In genomic region chr5:141944086-141944485, GRCh38 we compare ENCODE assay signal across 32 cellular contexts. TPM values are rescaled to one million over a fixed set of nuclear protein-coding genes. Genes with fewer than 3 reads are reported as not detected.
"Had no signal": no experiment of that assay in that cellular context is flagged by ENCODE, and none has a peak within 500 bp of the region (broad histone marks: within the 10 kb centered on the region; RNA-seq: fewer than 3 reads in every experiment).

No MANE protein-coding gene starts in this region.

- H3K4me3 Mint-ChIP-seq: activated B cell treated with CpG ODN at 0.5 μM for 24 hours; activated CD4-positive, alpha-beta T cell treated with anti-CD3 and anti-CD28 coated beads, Interleukin-2, amount 10 ng/mL, durations not matched to agents 24 days and 14 days; activated CD8-positive, alpha-beta memory T cell treated with anti-CD3 and anti-CD28 coated beads, Interleukin-2, amount 10 ng/mL, durations not matched to agents 7 days and 5 days; activated naive CD4-positive, alpha-beta T cell treated with anti-CD3 and anti-CD28 coated beads, Interleukin-2, amount 50 U/mL, for 24 hours; activated T-cell treated with anti-CD3 and anti-CD28 coated beads, Interleukin-2, amount 50 U/mL, for 24 hours; activated T-helper 1 cell treated with anti-CD3 and anti-CD28 coated beads, Interleukin-12 subunit alpha, Interleukin-12 subunit beta, Interleukin-2, Interleukin-4 antibody, amounts not matched to agents 30 ng/mL and 10 ng/mL and 1 ng/mL, durations not matched to agents 14 hours and 24 hours and 36 hours; T-cell had no signal

- H3K27ac ChIP-seq: ascending aorta, body of pancreas, cardiac muscle cell, SK-N-MC had no signal

- H3K4me1 Mint-ChIP-seq: activated B cell treated with CpG ODN at 0.5 μM for 24 hours had no signal

- H3K27me3 Mint-ChIP-seq: activated B cell treated with CpG ODN at 0.5 μM for 24 hours; activated CD4-positive, alpha-beta T cell treated with anti-CD3 and anti-CD28 coated beads, Interleukin-2, amount 10 ng/mL, durations not matched to agents 24 days and 14 days; activated CD8-positive, alpha-beta memory T cell treated with anti-CD3 and anti-CD28 coated beads, Interleukin-2, amount 10 ng/mL, durations not matched to agents 7 days and 5 days; activated naive CD4-positive, alpha-beta T cell treated with anti-CD3 and anti-CD28 coated beads, Interleukin-2, amount 50 U/mL, for 24 hours; activated T-cell treated with anti-CD3 and anti-CD28 coated beads, Interleukin-2, amount 50 U/mL, for 24 hours; T-cell had no signal

- DNase-seq: activated B cell treated with CpG ODN at 0.5 μM for 24 hours; activated CD4-positive, alpha-beta T cell treated with anti-CD3 and anti-CD28 coated beads for 1 hour; activated CD4-positive, alpha-beta T cell treated with anti-CD3 and anti-CD28 coated beads, Interleukin-2, amount 10 ng/mL, durations not matched to agents 24 days and 14 days; activated CD4-positive, alpha-beta T cell treated with anti-CD3 and anti-CD28 coated beads, Interleukin-2, amount 50 U/mL, for 48 hours; activated CD8-positive, alpha-beta memory T cell treated with anti-CD3 and anti-CD28 coated beads, Interleukin-2, amount 10 ng/mL, durations not matched to agents 7 days and 5 days; activated effector memory CD4-positive, alpha-beta T cell treated with Interleukin-2 at 50 U/mL for 16 hours; activated naive CD4-positive, alpha-beta T cell; activated T-cell treated with anti-CD3 and anti-CD28 coated beads, Interleukin-2, amount 50 U/mL, for 24 hours; body of pancreas; IMR-90; KG1; MG63; MV-4-11; NCI-H1105; NCI-H1436 treated with DMSO at 0.1 percent for 48 hours; NCI-H187; NCI-H2081; NCI-H2171; NCI-H2227 treated with DMSO at 0.1 percent for 48 hours; NCI-H446 treated with DMSO at 0.1 percent for 48 hours; NCI-H524 treated with DMSO at 0.1 percent for 48 hours; NCI-H748 treated with DMSO at 0.1 percent for 48 hours; T-cell; T-helper 2 cell; T1000 had no signal

- H3K9me3 Mint-ChIP-seq: activated B cell treated with CpG ODN at 0.5 μM for 24 hours; activated CD4-positive, alpha-beta T cell treated with anti-CD3 and anti-CD28 coated beads, Interleukin-2, amount 10 ng/mL, durations not matched to agents 24 days and 14 days; activated naive CD4-positive, alpha-beta T cell treated with anti-CD3 and anti-CD28 coated beads, Interleukin-2, amount 50 U/mL, for 24 hours; activated T-cell treated with anti-CD3 and anti-CD28 coated beads, Interleukin-2, amount 50 U/mL, for 24 hours; activated T-helper 1 cell treated with anti-CD3 and anti-CD28 coated beads, Interleukin-12 subunit alpha, Interleukin-12 subunit beta, Interleukin-2, Interleukin-4 antibody, amounts not matched to agents 30 ng/mL and 10 ng/mL and 1 ng/mL, durations not matched to agents 14 hours and 24 hours and 36 hours; T-cell had no signal

- ATAC-seq: activated CD8-positive, alpha-beta memory T cell treated with anti-CD3 and anti-CD28 coated beads, Interleukin-2, amount 10 ng/mL, durations not matched to agents 7 days and 5 days; body of pancreas; Right ventricle myocardium inferior; T-cell had no signal

- H3K27ac Mint-ChIP-seq: activated B cell treated with CpG ODN at 0.5 μM for 24 hours; activated CD4-positive, alpha-beta T cell treated with anti-CD3 and anti-CD28 coated beads, Interleukin-2, amount 10 ng/mL, durations not matched to agents 24 days and 14 days; activated CD8-positive, alpha-beta memory T cell treated with anti-CD3 and anti-CD28 coated beads, Interleukin-2, amount 10 ng/mL, durations not matched to agents 7 days and 5 days; activated naive CD4-positive, alpha-beta T cell treated with anti-CD3 and anti-CD28 coated beads, Interleukin-2, amount 50 U/mL, for 24 hours; activated T-cell treated with anti-CD3 and anti-CD28 coated beads, Interleukin-2, amount 50 U/mL, for 24 hours; activated T-helper 1 cell treated with anti-CD3 and anti-CD28 coated beads, Interleukin-12 subunit alpha, Interleukin-12 subunit beta, Interleukin-2, Interleukin-4 antibody, amounts not matched to agents 30 ng/mL and 10 ng/mL and 1 ng/mL, durations not matched to agents 14 hours and 24 hours and 36 hours had no signal

RNA-seq across cellular contexts. Expression of gene PCDH12, which starts 13.9 kb away (rescaled TPM):
- total RNA-seq: activated B cell treated with CpG ODN at 0.5 μM for 24 hours, RPMI7951 had no signal
